ENCODE assay signal across 8 cellular contexts in the genomic region with DNA sequence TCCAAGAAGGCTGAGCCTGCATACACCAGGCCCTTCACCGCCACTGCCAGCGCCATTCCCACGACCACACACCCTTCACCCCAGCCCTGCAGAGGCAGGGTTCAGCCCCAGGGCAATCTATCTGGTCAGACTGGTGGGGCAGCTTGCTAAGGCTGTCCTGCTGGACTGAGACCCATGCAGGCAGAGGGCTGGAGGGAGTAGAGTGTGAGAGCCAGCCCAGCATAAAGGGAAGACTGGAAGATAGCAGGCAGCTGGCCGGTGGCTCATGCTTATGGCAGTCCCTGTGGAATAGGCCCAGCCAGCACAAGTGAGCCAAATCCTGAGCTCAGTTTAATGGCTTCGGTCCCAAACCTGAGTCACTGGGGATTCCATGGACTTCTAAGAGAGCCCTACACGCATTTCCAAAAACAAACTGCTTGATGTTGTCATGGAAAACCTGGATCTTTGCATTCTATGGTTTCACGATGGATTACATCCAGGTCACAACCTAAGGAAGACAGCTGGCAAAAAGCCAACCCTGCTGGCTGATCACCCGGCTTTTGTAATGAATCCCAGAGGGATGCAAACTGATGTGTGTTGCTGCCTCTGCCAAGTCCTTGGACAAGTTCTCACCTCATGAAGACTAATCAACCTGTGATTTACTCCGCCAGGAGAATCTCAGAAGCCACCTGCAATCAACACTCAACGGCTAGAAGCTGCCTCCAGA.
DNase-seq lines count a peak whose midpoint lies in the region; ATAC-seq, FAIRE-seq and TF ChIP-seq lines count a peak whose summit lies in the region.

No MANE protein-coding gene starts in this region.

- H3K9me3 ChIP-seq in liver (ENCODE audit: control insufficient read depth in 4 of 4, low read length in 3 of 4) (no peaks in the 10 kb centered on the region), HepG2 (ENCODE audit: low read length) (no peaks in the 10 kb centered on the region), right cardiac atrium (ENCODE audit: control insufficient read depth, low read length) (no peaks in the 10 kb centered on the region), sigmoid colon (no peaks in the 10 kb centered on the region)

- peak overlapping the region; percentile 22 to 49 for H3K27ac ChIP-seq in liver (ENCODE audit: low read depth in 1 of 2, low read length in 2 of 2)
- no peak overlapping the region for H3K27ac ChIP-seq in HepG2 (ENCODE audit: extremely low read length, insufficient read depth, low read length)
- peak overlapping the region; percentile 10 for H3K27ac ChIP-seq in angular gyrus (ENCODE audit: low read depth, low read length)
- H3K27ac ChIP-seq in right cardiac atrium (ENCODE audit: low read length), result peak overlapping the region; percentile 65
- H3K27ac ChIP-seq in sigmoid colon, result peak overlapping the region; percentile 79 to 84 (median 83)

- in situ Hi-C loops in HepG2 (cut with HindIII; ENCODE audit: extremely low pct_ligation_motif_present, low pct_unique_long_range_greater_than_20kb) (no loop called here), KBM-7 (cut with MboI; ENCODE audit: low pct_unique_long_range_greater_than_20kb, low sequenced_read_pairs) (no loop called here)

- TF ChIP-seq EP300 in HepG2 (IDR thresholded peaks at IDR 0.05; ENCODE audit: low read depth in 2 of 2, low read length in 2 of 2) (no peak), HepG2 (CRISPR knock-in tag; IDR thresholded peaks at IDR 0.05; ENCODE audit: borderline replicate concordance) (no peak), sigmoid colon (IDR thresholded peaks at IDR 0.05) (peak in 1 of 4 donors; percentile 10)

- POLR2A ChIA-PET in HepG2 (lab: Yijun Ruan, JAX), result interaction anchor here (1.4 kb wide), 1 partner anchor 15 kb away, joined by 4 read pairs; no protein-coding TSS in a partner anchor

- no peak; the same call in 2 of the 3 replicates for ATAC-seq in HepG2
- peak; percentile 98 for ATAC-seq in right cardiac atrium
- ATAC-seq in HG02763 (IDR thresholded peaks at IDR 0.05; ENCODE audit: unreplicated experiment), result no peak

- H2AFZ ChIP-seq in HepG2 (ENCODE audit: low read length), result no peak overlapping the region

- H3K27me3 ChIP-seq in liver (ENCODE audit: control insufficient read depth in 4 of 4, insufficient read depth in 4 of 4, low read length in 3 of 4), result no peaks in the 10 kb centered on the region
- no peaks in the 10 kb centered on the region for H3K27me3 ChIP-seq in HepG2 (ENCODE audit: control insufficient read depth in 1 of 2, insufficient read depth in 2 of 2, low read length in 2 of 2)
- no peaks in the 10 kb centered on the region for H3K27me3 ChIP-seq in right cardiac atrium (ENCODE audit: control insufficient read depth, insufficient read depth)
- H3K27me3 ChIP-seq in sigmoid colon, result no peaks in the 10 kb centered on the region

- intact Hi-C loops in HepG2 (cut with micrococcal nuclease; ENCODE audit: unreplicated experiment) (no loop called here), right cardiac atrium (cut with DNase I) (no loop called here), sigmoid colon (cut with DNase I) (loop anchor here (10.0 kb wide), 1 partner anchor 210 kb away; a partner anchor contains a TSS)

- H3K4me3 ChIP-seq in liver (ENCODE audit: low read depth in 1 of 3, low read length in 3 of 3) (no peak overlapping the region), HepG2 (replicated peaks in 1 of 3; ENCODE audit: insufficient read depth in 1 of 3, low read depth in 2 of 3, low read length in 3 of 3) (no peak overlapping the region), right cardiac atrium (ENCODE audit: low read length) (no peak overlapping the region), sigmoid colon (peak overlapping the region in 1 of 4 donors; percentile 4)

- no peaks in the 10 kb centered on the region for H4K20me1 ChIP-seq in HepG2 (ENCODE audit: insufficient read depth, low read length)

- BruUV-seq in HepG2 (replicated peaks; lab: Mats Ljungman, UMichigan), result no TSS peak

- FAIRE-seq in HepG2 (lab: Jason Lieb, UNC), result no peak

- H3K36me3 ChIP-seq in liver (ENCODE audit: control insufficient read depth in 4 of 4, insufficient read depth in 3 of 4, low read depth in 1 of 4, low read length in 3 of 4) (no peaks in the 10 kb centered on the region), HepG2 (replicated peaks in 1 of 2; ENCODE audit: control insufficient read depth in 1 of 2, insufficient read depth in 2 of 2, low read length in 2 of 2) (peaks cover 7 to 16% of the 10 kb centered on the region in 2 experiments; a peak in 4 of 5 replicates), sigmoid colon (no peaks in the 10 kb centered on the region)

- DNase-seq in HepG2 (ENCODE audit: low spot score) (no peak), right cardiac atrium (peak; percentile 92 to 95 (median 92)), sigmoid colon (peak; percentile 96), NCI-H128 (lab: John Stamatoyannopoulos, UW; ENCODE audit: unreplicated experiment) (no peak), KBM-7 (no peak)

- TF ChIP-seq RAD21 in liver (IDR thresholded peaks at IDR 0.05) (peak in 1 of 2 donors; percentile 5), HepG2 (CRISPR knock-in tag; IDR thresholded peaks at IDR 0.05) (no peak)

- WGBS in liver, result 66% methylated on average over 10 of the region's 10 CpGs
- 96% methylated on average over 9 of the region's 10 CpGs for WGBS in HepG2 (ENCODE audit: low lambda C conversion rate)
- 21% methylated on average over 10 of the region's 10 CpGs for WGBS in right cardiac atrium
- 60 to 70% methylated on average over 10 of the region's 10 CpGs for WGBS in sigmoid colon, 2 donors

- H3K4me2 ChIP-seq in HepG2 (ENCODE audit: low read depth, low read length), result no peak overlapping the region

- no peaks in the 10 kb centered on the region for H3K79me2 ChIP-seq in HepG2 (ENCODE audit: insufficient read depth, low read length)

- H3K4me1 ChIP-seq in liver (ENCODE audit: control insufficient read depth in 4 of 4, insufficient read depth in 4 of 4, low read length in 3 of 4), result peaks cover 0 to 2% (median under 1%) of the 10 kb centered on the region in 4 donors
- H3K4me1 ChIP-seq in HepG2 (ENCODE audit: insufficient read depth, low read length), result peaks cover 35% of the 10 kb centered on the region
- peaks cover 13% of the 10 kb centered on the region for H3K4me1 ChIP-seq in right cardiac atrium (ENCODE audit: control insufficient read depth, insufficient read depth, low read length)
- peaks cover 0 to 93% (median 76%) of the 10 kb centered on the region in 4 donors for H3K4me1 ChIP-seq in sigmoid colon

- no peak for TF ChIP-seq POLR2A in HepG2 (IDR thresholded peaks at IDR 0.05; ENCODE audit: insufficient read depth in 1 of 2, low read depth in 2 of 2, low read length in 2 of 2)
- TF ChIP-seq POLR2A in sigmoid colon (IDR thresholded peaks at IDR 0.05), result no peak

- no peak overlapping the region for H3K9ac ChIP-seq in liver (ENCODE audit: low read depth in 1 of 2, low read length in 2 of 2)
- H3K9ac ChIP-seq in HepG2 (ENCODE audit: insufficient read depth, low read depth, low read length), result no peak overlapping the region

- TF ChIP-seq CTCF in liver (IDR thresholded peaks at IDR 0.05; ENCODE audit: low read depth, low read length, missing input control) (no peak), HepG2 (CRISPR knock-in tag; IDR thresholded peaks at IDR 0.05) (no peak), sigmoid colon (IDR thresholded peaks at IDR 0.05) (no peak)

- CTCF ChIA-PET in HepG2 (lab: Yijun Ruan, JAX; ENCODE audit: low intra/inter-chr PET ratio, low total read pairs), result no interaction called here

TF ChIP-seq in liver, 16 proteins besides CTCF, POLR2A, EP300 and RAD21 (continues in another document):
- TF ChIP-seq GABPA (IDR thresholded peaks at IDR 0.05 in 1 of 2, conservative IDR thresholded peaks at IDR 0.05 in 1 of 2) (no peak), SP1 (IDR thresholded peaks at IDR 0.05) (peak; percentile 8)

TF ChIP-seq in HepG2, 621 proteins besides CTCF, POLR2A, EP300 and RAD21:
- TF ChIP-seq, protein P1, sequence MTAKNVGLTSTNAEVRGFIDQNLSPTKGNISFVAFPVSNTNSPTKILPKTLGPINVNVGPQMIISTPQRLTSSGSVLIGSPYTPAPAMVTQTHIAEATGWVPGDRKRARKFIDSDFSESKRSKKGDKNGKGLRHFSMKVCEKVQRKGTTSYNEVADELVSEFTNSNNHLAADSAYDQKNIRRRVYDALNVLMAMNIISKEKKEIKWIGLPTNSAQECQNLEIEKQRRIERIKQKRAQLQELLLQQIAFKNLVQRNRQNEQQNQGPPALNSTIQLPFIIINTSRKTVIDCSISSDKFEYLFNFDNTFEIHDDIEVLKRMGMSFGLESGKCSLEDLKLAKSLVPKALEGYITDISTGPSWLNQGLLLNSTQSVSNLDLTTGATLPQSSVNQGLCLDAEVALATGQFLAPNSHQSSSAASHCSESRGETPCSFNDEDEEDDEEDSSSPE (CRISPR knock-in tag; IDR thresholded peaks at IDR 0.05), result no peak
- no peak for TF ChIP-seq ATF7-NPFF (CRISPR knock-in tag; IDR thresholded peaks at IDR 0.05; ENCODE audit: low read depth)
- TF ChIP-seq, protein P2, sequence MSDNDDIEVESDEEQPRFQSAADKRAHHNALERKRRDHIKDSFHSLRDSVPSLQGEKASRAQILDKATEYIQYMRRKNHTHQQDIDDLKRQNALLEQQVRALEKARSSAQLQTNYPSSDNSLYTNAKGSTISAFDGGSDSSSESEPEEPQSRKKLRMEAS (IDR thresholded peaks at IDR 0.05), result no peak
- no peak for TF ChIP-seq MAF1 (CRISPR knock-in tag; IDR thresholded peaks at IDR 0.05; ENCODE audit: borderline replicate concordance)
- TF ChIP-seq NRL (CRISPR knock-in tag; IDR thresholded peaks at IDR 0.05; ENCODE audit: borderline replicate concordance), result no peak
- no peak for TF ChIP-seq NAIF1 (CRISPR knock-in tag; IDR thresholded peaks at IDR 0.05; ENCODE audit: borderline replicate concordance)
- no peak for TF ChIP-seq ZBTB20 (CRISPR knock-in tag; IDR thresholded peaks at IDR 0.05; ENCODE audit: borderline replicate concordance, low read depth)
- TF ChIP-seq HOXA5 (CRISPR knock-in tag; IDR thresholded peaks at IDR 0.05), result no peak
- no peak for TF ChIP-seq NR1H2 (CRISPR knock-in tag; IDR thresholded peaks at IDR 0.05; ENCODE audit: borderline replicate concordance, low read depth)

Comparison
In these comparisons a context has a peak if more than half of its experiments do, and no peak if none do; other contexts are left out.
1. ATAC-seq: peak in right cardiac atrium (2 of 2); none in HepG2 (single experiment) and HG02763 (single experiment).
2. DNase-seq: peak in right cardiac atrium (3 of 3) and sigmoid colon (single experiment); none in HepG2 (single experiment), NCI-H128 (single experiment) and KBM-7 (single experiment).